Comparison of ENCODE assay signal across 26 cellular contexts in genomic region chr3:106510206-106510605, GRCh38.
DNase-seq lines count a peak whose midpoint lies in the region; ATAC-seq, FAIRE-seq and TF ChIP-seq lines count a peak whose summit lies in the region.
"Had no signal": no experiment of that assay in that cellular context is flagged by ENCODE, and none has a peak within 500 bp of the region (broad histone marks: within the 10 kb centered on the region; RNA-seq: fewer than 3 reads in every experiment).

No MANE protein-coding gene starts in this region.

- H3K27me3 ChIP-seq in body of pancreas = no peaks in the 10 kb centered on the region
- no peaks in the 10 kb centered on the region for H3K27me3 ChIP-seq in gastroesophageal sphincter
- no peaks in the 10 kb centered on the region for H3K27me3 ChIP-seq in HepG2 (ENCODE audit: control insufficient read depth in 1 of 2, insufficient read depth in 2 of 2, low read length in 2 of 2)

- no peak for TF ChIP-seq EP300 in gastroesophageal sphincter (IDR thresholded peaks at IDR 0.05)
- no peak for TF ChIP-seq EP300 in HepG2 (IDR thresholded peaks at IDR 0.05; ENCODE audit: low read depth in 2 of 2, low read length in 2 of 2)
- no peak for TF ChIP-seq EP300 in HepG2 (CRISPR knock-in tag; IDR thresholded peaks at IDR 0.05; ENCODE audit: borderline replicate concordance)

- FAIRE-seq in HepG2 (lab: Jason Lieb, UNC) = no peak
- FAIRE-seq: keratinocyte had no signal

- H3K79me2 ChIP-seq in HepG2 (ENCODE audit: insufficient read depth, low read length) = no peaks in the 10 kb centered on the region

- H3K9me3 ChIP-seq in body of pancreas (no peaks in the 10 kb centered on the region), gastroesophageal sphincter (no peaks in the 10 kb centered on the region), HepG2 (ENCODE audit: low read length) (peaks cover 7% of the 10 kb centered on the region; the same call in 1 of the 2 replicates)

- DNase-seq in GM04504 (ENCODE audit: low read depth) (peak; percentile 44), body of pancreas (peak in 1 of 4 donors; percentile 10), stromal cell of bone marrow (ENCODE audit: low read depth) (peak; percentile 79), middle frontal gyrus (ENCODE audit: extremely low spot score, low spot score) (no peak), HepG2 (ENCODE audit: low spot score) (no peak), NCI-H2171 treated with DMSO at 0.1 percent for 48 hours (lab: John Stamatoyannopoulos, UW) (no peak)
- DNase-seq: activated CD4-positive, CD25-positive, alpha-beta regulatory T cell treated with anti-CD3 and anti-CD28 coated beads, Interleukin-2, amount 50 U/mL, for 72 hours; activated CD8-positive, alpha-beta T cell treated with anti-CD3 and anti-CD28 coated beads for 36 hours; C1 segment of cervical spinal cord; COR-L47; effector CD4-positive, alpha-beta T cell; GOT3; Kasumi-1; left ventricle myocardium superior; naive thymus-derived CD4-positive, alpha-beta T cell; NCI-H524; NK-92 treated with Interleukin-12 subunit alpha and Interleukin-12 subunit beta, amount 100 ng/mL, for 24 hours; nucleus accumbens; PC-9; stimulated activated CD4-positive, alpha-beta T cell treated with anti-CD3 and anti-CD28 coated beads, Interleukin-2, amount 100 ng/mL, for 48 hours; T-helper 2 cell had no signal

- TF ChIP-seq RAD21 in HepG2 (CRISPR knock-in tag; IDR thresholded peaks at IDR 0.05) = no peak

- H3K4me1 ChIP-seq in body of pancreas (no peaks in the 10 kb centered on the region), gastroesophageal sphincter (no peaks in the 10 kb centered on the region), HepG2 (ENCODE audit: insufficient read depth, low read length) (no peaks in the 10 kb centered on the region)

- TF ChIP-seq POLR2A in body of pancreas (IDR thresholded peaks at IDR 0.05) = no peak
- no peak for TF ChIP-seq POLR2A in gastroesophageal sphincter (IDR thresholded peaks at IDR 0.05)
- no peak for TF ChIP-seq POLR2A in HepG2 (IDR thresholded peaks at IDR 0.05; ENCODE audit: insufficient read depth in 1 of 2, low read depth in 2 of 2, low read length in 2 of 2)

- no peaks in the 10 kb centered on the region for H4K20me1 ChIP-seq in HepG2 (ENCODE audit: insufficient read depth, low read length)

- no TSS peak for BruUV-seq in HepG2 (replicated peaks; lab: Mats Ljungman, UMichigan)

- TF ChIP-seq CTCF in body of pancreas (IDR thresholded peaks at IDR 0.05) = no peak
- TF ChIP-seq CTCF in gastroesophageal sphincter (IDR thresholded peaks at IDR 0.05) = no peak
- no peak for TF ChIP-seq CTCF in HepG2 (CRISPR knock-in tag; IDR thresholded peaks at IDR 0.05)

- H3K4me3 ChIP-seq in body of pancreas (no peak overlapping the region), gastroesophageal sphincter (no peak overlapping the region), HepG2 (replicated peaks in 1 of 3; ENCODE audit: insufficient read depth in 1 of 3, low read depth in 2 of 3, low read length in 3 of 3) (no peak overlapping the region)
- H3K4me3 ChIP-seq: PC-9 had no signal

- in situ Hi-C loops in HepG2 (cut with HindIII; ENCODE audit: extremely low pct_ligation_motif_present, low pct_unique_long_range_greater_than_20kb) = no loop called here

- intact Hi-C loops in body of pancreas (cut with DNase I) = no loop called here
- intact Hi-C loops in HepG2 (cut with micrococcal nuclease; ENCODE audit: unreplicated experiment) = no loop called here

- H2AFZ ChIP-seq in HepG2 (ENCODE audit: low read length) = no peak overlapping the region
- H2AFZ ChIP-seq: PC-9 had no signal

- 92 to 94% methylated on average over 1 of the region's 1 CpG for WGBS in body of pancreas, 2 donors
- 43% methylated on average over 1 of the region's 1 CpG; no CpG with 5 or more reads in 1 of the 2 donors for WGBS in gastroesophageal sphincter (ENCODE audit: low coverage in 1 of 2), 2 donors
- WGBS in HepG2 (ENCODE audit: low lambda C conversion rate) = 6% methylated on average over 1 of the region's 1 CpG

- CTCF ChIA-PET in HepG2 (lab: Yijun Ruan, JAX; ENCODE audit: low intra/inter-chr PET ratio, low total read pairs) = no interaction called here

- ATAC-seq in body of pancreas = peak; percentile 33
- peak; percentile 89 for ATAC-seq in gastroesophageal sphincter
- no peak for ATAC-seq in GM21528 (IDR thresholded peaks at IDR 0.05; ENCODE audit: low FRiP score, unreplicated experiment)
- no peak for ATAC-seq in HepG2
- ATAC-seq: activated CD8-positive, alpha-beta T cell treated with anti-CD3 and anti-CD28 coated beads for 36 hours; left ventricle myocardium superior; naive thymus-derived CD4-positive, alpha-beta T cell; Right ventricle myocardium inferior had no signal

- H3K27ac ChIP-seq in body of pancreas = no peak overlapping the region
- H3K27ac ChIP-seq in gastroesophageal sphincter = no peak overlapping the region
- no peak overlapping the region for H3K27ac ChIP-seq in HepG2 (ENCODE audit: extremely low read length, insufficient read depth, low read length)
- H3K27ac ChIP-seq: epithelial cell of prostate, PC-9 had no signal

- POLR2A ChIA-PET in HepG2 (lab: Yijun Ruan, JAX) = no interaction called here

- H3K4me2 ChIP-seq in HepG2 (ENCODE audit: low read depth, low read length) = no peak overlapping the region
- H3K4me2 ChIP-seq: PC-9 had no signal

- H3K9ac ChIP-seq in HepG2 (ENCODE audit: insufficient read depth, low read depth, low read length) = no peak overlapping the region

- H3K36me3 ChIP-seq in body of pancreas (replicated peaks in 1 of 2; ENCODE audit: insufficient read depth in 1 of 2, low read depth in 2 of 2) = no peaks in the 10 kb centered on the region
- no peaks in the 10 kb centered on the region for H3K36me3 ChIP-seq in gastroesophageal sphincter
- no peaks in the 10 kb centered on the region for H3K36me3 ChIP-seq in HepG2 (replicated peaks in 1 of 2; ENCODE audit: control insufficient read depth in 1 of 2, insufficient read depth in 2 of 2, low read length in 2 of 2)

TF ChIP-seq in HepG2, 621 proteins besides CTCF, POLR2A, EP300 and RAD21 (continues in another document):
- no peak for TF ChIP-seq ZBTB33 (CRISPR knock-in tag; IDR thresholded peaks at IDR 0.05)
- no peak for TF ChIP-seq KAT7 (CRISPR knock-in tag; IDR thresholded peaks at IDR 0.05; ENCODE audit: borderline replicate concordance)
- no peak for TF ChIP-seq ZNF574 (CRISPR knock-in tag; IDR thresholded peaks at IDR 0.05)
- no peak for TF ChIP-seq ZFAT (CRISPR knock-in tag; conservative IDR thresholded peaks at IDR 0.05)
- no peak for TF ChIP-seq RBM22 (optimal IDR thresholded peaks at IDR 0.05; ENCODE audit: low read length)
- TF ChIP-seq ZNF773 (CRISPR knock-in tag; IDR thresholded peaks at IDR 0.05; ENCODE audit: borderline replicate concordance) = no peak
- no peak for TF ChIP-seq TERF1 (CRISPR knock-in tag; IDR thresholded peaks at IDR 0.05)
- TF ChIP-seq NR1H2 (CRISPR knock-in tag; IDR thresholded peaks at IDR 0.05; ENCODE audit: borderline replicate concordance, low read depth) = no peak

Comparison
In these comparisons a context has a peak if more than half of its experiments do, and no peak if none do; other contexts are left out.
1. DNase-seq: peak in GM04504 (single experiment) and stromal cell of bone marrow (single experiment); none in middle frontal gyrus (single experiment), HepG2 (single experiment) and NCI-H2171 treated with DMSO at 0.1 percent for 48 hours (single experiment).
2. ATAC-seq: peak in body of pancreas (single experiment) and gastroesophageal sphincter (single experiment); none in GM21528 (single experiment) and HepG2 (single experiment).